Comparison of ENCODE assay signal across 1 cellular context in the genomic region with DNA sequence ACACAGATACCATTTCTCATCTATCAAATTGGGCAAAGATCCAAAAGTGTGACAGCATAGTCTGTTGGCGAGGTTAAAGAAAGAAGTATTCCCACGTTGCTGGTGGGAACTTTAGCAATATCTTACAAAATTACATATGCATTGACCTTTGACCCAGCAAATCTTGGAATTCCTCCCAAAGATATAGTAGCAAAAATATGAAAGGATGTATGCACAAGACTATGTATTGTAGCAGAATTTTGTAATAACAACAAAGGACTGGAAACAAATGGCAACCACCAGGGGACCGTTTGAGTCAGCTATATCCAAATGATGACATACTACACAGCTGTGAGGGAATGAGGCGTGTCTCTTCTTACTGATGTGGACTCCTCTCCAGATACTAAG.
TF ChIP-seq lines count a peak whose summit lies in the region.

No MANE protein-coding gene starts in this region.

TF ChIP-seq in HCT116, 20 proteins besides CTCF, POLR2A, EP300 and RAD21 (continued from another document):
- TF ChIP-seq, protein P1, sequence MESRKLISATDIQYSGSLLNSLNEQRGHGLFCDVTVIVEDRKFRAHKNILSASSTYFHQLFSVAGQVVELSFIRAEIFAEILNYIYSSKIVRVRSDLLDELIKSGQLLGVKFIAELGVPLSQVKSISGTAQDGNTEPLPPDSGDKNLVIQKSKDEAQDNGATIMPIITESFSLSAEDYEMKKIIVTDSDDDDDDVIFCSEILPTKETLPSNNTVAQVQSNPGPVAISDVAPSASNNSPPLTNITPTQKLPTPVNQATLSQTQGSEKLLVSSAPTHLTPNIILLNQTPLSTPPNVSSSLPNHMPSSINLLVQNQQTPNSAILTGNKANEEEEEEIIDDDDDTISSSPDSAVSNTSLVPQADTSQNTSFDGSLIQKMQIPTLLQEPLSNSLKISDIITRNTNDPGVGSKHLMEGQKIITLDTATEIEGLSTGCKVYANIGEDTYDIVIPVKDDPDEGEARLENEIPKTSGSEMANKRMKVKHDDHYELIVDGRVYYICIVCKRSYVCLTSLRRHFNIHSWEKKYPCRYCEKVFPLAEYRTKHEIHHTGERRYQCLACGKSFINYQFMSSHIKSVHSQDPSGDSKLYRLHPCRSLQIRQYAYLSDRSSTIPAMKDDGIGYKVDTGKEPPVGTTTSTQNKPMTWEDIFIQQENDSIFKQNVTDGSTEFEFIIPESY (IDR thresholded peaks at IDR 0.05; ENCODE audit: extremely low read depth, insufficient replicate concordance, low read length): no peak
- no peak for TF ChIP-seq ZNF274 (IDR thresholded peaks at IDR 0.05; ENCODE audit: low read depth, low read length)
- TF ChIP-seq CBX3 (IDR thresholded peaks at IDR 0.05; ENCODE audit: low read depth): no peak
- TF ChIP-seq SIN3A (IDR thresholded peaks at IDR 0.05; ENCODE audit: low read depth): no peak
- TF ChIP-seq YY1 (IDR thresholded peaks at IDR 0.05; ENCODE audit: extremely low read depth, insufficient replicate concordance, low read depth, low read length): no peak
- no peak for TF ChIP-seq FOSL1 (IDR thresholded peaks at IDR 0.05; ENCODE audit: low read depth)
- TF ChIP-seq CEBPB (IDR thresholded peaks at IDR 0.05; ENCODE audit: low read depth): no peak
